In the genomic region with DNA sequence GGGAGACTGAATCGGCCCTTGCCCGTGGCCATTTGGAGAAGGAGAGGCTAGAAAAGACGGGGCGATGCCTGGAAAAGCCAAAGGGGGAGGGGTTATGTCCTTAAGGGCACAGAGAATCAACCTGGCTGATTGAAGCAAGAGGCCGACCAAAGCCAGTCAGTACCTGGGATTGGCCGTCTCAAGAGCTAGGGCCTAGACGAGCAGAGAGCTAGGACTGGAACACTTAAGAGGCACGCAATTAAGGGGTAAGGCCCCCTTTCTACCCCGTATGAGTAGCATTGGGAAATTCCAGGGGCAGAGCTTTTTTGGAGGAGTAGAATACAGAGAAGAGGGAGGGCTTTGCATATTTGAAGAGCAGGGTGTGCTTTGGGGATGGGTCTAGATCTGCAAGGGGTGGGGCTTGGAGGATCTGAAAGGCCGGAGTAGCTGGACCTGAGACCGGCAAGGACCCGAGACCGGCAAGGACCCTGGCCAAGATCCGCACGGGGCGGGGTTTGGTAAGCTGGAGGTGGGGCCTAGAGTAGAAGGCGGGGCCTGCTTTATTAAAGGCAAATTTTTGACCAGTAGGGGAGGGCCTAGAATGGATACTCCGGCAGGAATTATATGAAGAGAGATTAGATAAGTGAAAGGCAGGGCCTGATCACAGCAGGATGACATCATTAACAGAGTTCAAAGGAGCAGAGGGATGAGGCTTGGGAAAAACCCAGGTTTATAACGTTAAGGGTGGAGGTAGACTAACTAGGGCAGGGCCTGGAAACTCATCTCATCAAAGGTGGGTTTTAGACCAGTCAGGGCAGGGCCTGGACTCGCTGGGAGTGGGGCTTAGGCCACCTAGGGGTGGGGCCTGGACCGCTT, we compare ENCODE assay signal across 8 cellular contexts.
DNase-seq lines count a peak whose midpoint lies in the region; ATAC-seq and TF ChIP-seq lines count a peak whose summit lies in the region.

No MANE protein-coding gene starts in this region.

- no peaks in the 10 kb centered on the region for H3K36me3 ChIP-seq in HEK293 (ENCODE audit: control insufficient read depth in 2 of 2, insufficient read depth in 1 of 2, low read length in 2 of 2)

- peak overlapping the region; percentile 3 for H3K4me3 ChIP-seq in HEK293 (ENCODE audit: low read depth, low read length)

- DNase-seq in activated naive CD8-positive, alpha-beta T cell treated with anti-CD3 and anti-CD28 coated beads, Interleukin-2, amount 50 U/mL, for 24 hours = no peak
- peak; percentile 78 for DNase-seq in islet precursor cell
- DNase-seq in D341Med (ENCODE audit: low spot score) = no peak
- DNase-seq in stimulated activated naive CD4-positive, alpha-beta T cell treated with Interleukin-2 at 50 U/mL for 16 hours (lab: John Stamatoyannopoulos, UW) = no peak
- DNase-seq in stimulated activated CD8-positive, alpha-beta memory T cell treated with anti-CD3 and anti-CD28 coated beads, Interleukin-4, amount 100 ng/mL, for 48 hours = no peak

- POLR2A ChIA-PET in HEK293 (lab: Yijun Ruan, JAX) = interaction anchor here (0.6 to 1.6 kb wide), 24 partner anchors 8 to 543 kb away, joined by 3 to 20 read pairs (median 4); partner anchors contain the start of genes CACNG6, CNOT3, MYADM and PRPF31

- H3K36me3 Mint-ChIP-seq in activated naive CD8-positive, alpha-beta T cell treated with anti-CD3 and anti-CD28 coated beads, Interleukin-2, amount 50 U/mL, for 24 hours (ENCODE audit: low read depth) = peaks cover 9% of the 10 kb centered on the region

- H3K9me3 ChIP-seq in HEK293 (ENCODE audit: control insufficient read depth, insufficient read depth, low read depth, low read length) = no peaks in the 10 kb centered on the region

- peaks cover 18% of the 10 kb centered on the region for H3K4me1 ChIP-seq in HEK293 (ENCODE audit: control insufficient read depth, insufficient read depth, low read length)

- CTCF ChIA-PET in HEK293 (lab: Yijun Ruan, JAX) = interaction anchor here (0.5 to 1.2 kb wide), 10 partner anchors 15 to 188 kb away, joined by 3 to 7 read pairs (median 4); partner anchors contain the start of gene PRKCG

- peaks cover 15% of the 10 kb centered on the region for H3K9me3 Mint-ChIP-seq in activated naive CD8-positive, alpha-beta T cell treated with anti-CD3 and anti-CD28 coated beads, Interleukin-2, amount 50 U/mL, for 24 hours

- no peak overlapping the region for H3K27ac Mint-ChIP-seq in activated naive CD8-positive, alpha-beta T cell treated with anti-CD3 and anti-CD28 coated beads, Interleukin-2, amount 50 U/mL, for 24 hours

- peaks cover 25% of the 10 kb centered on the region for H3K4me1 Mint-ChIP-seq in activated naive CD8-positive, alpha-beta T cell treated with anti-CD3 and anti-CD28 coated beads, Interleukin-2, amount 50 U/mL, for 24 hours

- TF ChIP-seq CTCF in 22Rv1 (IDR thresholded peaks at IDR 0.05) (no peak), HEK293 (tag by site-specific recombination; IDR thresholded peaks at IDR 0.05) (no peak; the same call in 1 of the 2 replicates)

- no peak for ATAC-seq in activated naive CD8-positive, alpha-beta T cell treated with anti-CD3 and anti-CD28 coated beads, Interleukin-2, amount 50 U/mL, for 24 hours
- no peak for ATAC-seq in HG03045 (IDR thresholded peaks at IDR 0.05; ENCODE audit: unreplicated experiment)

- H3K27me3 Mint-ChIP-seq in activated naive CD8-positive, alpha-beta T cell treated with anti-CD3 and anti-CD28 coated beads, Interleukin-2, amount 50 U/mL, for 24 hours = peaks cover 49% of the 10 kb centered on the region

- peak overlapping the region; percentile 57 for H3K4me3 Mint-ChIP-seq in activated naive CD8-positive, alpha-beta T cell treated with anti-CD3 and anti-CD28 coated beads, Interleukin-2, amount 50 U/mL, for 24 hours

- peak overlapping the region; percentile 57 for H3K27ac ChIP-seq in 22Rv1
- H3K27ac ChIP-seq in HEK293 (ENCODE audit: extremely low read depth, low read depth, low read length) = peak overlapping the region; percentile 44; the same call in 1 of the 2 replicates

TF ChIP-seq in HEK293, 187 proteins besides CTCF, POLR2A, EP300 and RAD21 (continues in another document):
- no peak for TF ChIP-seq GLIS1 (tag by site-specific recombination; IDR thresholded peaks at IDR 0.05)
- TF ChIP-seq ZSCAN5A (tag by site-specific recombination; IDR thresholded peaks at IDR 0.05) = no peak
- TF ChIP-seq ZNF555 (tag by site-specific recombination; conservative IDR thresholded peaks at IDR 0.05) = no peak
- TF ChIP-seq ZNF791 (tag by site-specific recombination; IDR thresholded peaks at IDR 0.05) = no peak
- no peak for TF ChIP-seq ZNF785 (tag by site-specific recombination; IDR thresholded peaks at IDR 0.05)
- peak; percentile 67 for TF ChIP-seq ZBTB17 (tag by site-specific recombination; IDR thresholded peaks at IDR 0.05)
- TF ChIP-seq ZFP69B (tag by site-specific recombination; IDR thresholded peaks at IDR 0.05) = peak; percentile 79; the same call in 1 of the 2 replicates
- TF ChIP-seq ZNF561 (tag by site-specific recombination; IDR thresholded peaks at IDR 0.05; ENCODE audit: borderline replicate concordance) = peak; percentile 35; the same call in 1 of the 2 replicates
- TF ChIP-seq SP3 (tag by site-specific recombination; IDR thresholded peaks at IDR 0.05) = peak; percentile 80
- no peak for TF ChIP-seq ZNF670 (tag by site-specific recombination; IDR thresholded peaks at IDR 0.05; ENCODE audit: low read depth)
- no peak for TF ChIP-seq ZNF549 (tag by site-specific recombination; IDR thresholded peaks at IDR 0.05)
- TF ChIP-seq, protein P1, sequence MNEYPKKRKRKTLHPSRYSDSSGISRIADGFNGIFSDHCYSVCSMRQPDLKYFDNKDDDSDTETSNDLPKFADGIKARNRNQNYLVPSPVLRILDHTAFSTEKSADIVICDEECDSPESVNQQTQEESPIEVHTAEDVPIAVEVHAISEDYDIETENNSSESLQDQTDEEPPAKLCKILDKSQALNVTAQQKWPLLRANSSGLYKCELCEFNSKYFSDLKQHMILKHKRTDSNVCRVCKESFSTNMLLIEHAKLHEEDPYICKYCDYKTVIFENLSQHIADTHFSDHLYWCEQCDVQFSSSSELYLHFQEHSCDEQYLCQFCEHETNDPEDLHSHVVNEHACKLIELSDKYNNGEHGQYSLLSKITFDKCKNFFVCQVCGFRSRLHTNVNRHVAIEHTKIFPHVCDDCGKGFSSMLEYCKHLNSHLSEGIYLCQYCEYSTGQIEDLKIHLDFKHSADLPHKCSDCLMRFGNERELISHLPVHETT (tag by site-specific recombination; IDR thresholded peaks at IDR 0.05) = no peak
- peak; percentile 91 for TF ChIP-seq KLF1 (tag by site-specific recombination; IDR thresholded peaks at IDR 0.05)
- no peak for TF ChIP-seq ZBTB7A (tag by site-specific recombination; IDR thresholded peaks at IDR 0.05; ENCODE audit: low read depth)
- TF ChIP-seq, protein P2, sequence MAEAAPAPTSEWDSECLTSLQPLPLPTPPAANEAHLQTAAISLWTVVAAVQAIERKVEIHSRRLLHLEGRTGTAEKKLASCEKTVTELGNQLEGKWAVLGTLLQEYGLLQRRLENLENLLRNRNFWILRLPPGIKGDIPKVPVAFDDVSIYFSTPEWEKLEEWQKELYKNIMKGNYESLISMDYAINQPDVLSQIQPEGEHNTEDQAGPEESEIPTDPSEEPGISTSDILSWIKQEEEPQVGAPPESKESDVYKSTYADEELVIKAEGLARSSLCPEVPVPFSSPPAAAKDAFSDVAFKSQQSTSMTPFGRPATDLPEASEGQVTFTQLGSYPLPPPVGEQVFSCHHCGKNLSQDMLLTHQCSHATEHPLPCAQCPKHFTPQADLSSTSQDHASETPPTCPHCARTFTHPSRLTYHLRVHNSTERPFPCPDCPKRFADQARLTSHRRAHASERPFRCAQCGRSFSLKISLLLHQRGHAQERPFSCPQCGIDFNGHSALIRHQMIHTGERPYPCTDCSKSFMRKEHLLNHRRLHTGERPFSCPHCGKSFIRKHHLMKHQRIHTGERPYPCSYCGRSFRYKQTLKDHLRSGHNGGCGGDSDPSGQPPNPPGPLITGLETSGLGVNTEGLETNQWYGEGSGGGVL (tag by site-specific recombination; IDR thresholded peaks at IDR 0.05) = peak; percentile 16; the same call in 1 of the 2 replicates
- no peak for TF ChIP-seq ZNF274 (IDR thresholded peaks at IDR 0.05; ENCODE audit: low read length)
- TF ChIP-seq ZNF274 (tag by site-specific recombination; IDR thresholded peaks at IDR 0.05; ENCODE audit: borderline replicate concordance) = no peak
- no peak for TF ChIP-seq ZNF701 (tag by site-specific recombination; IDR thresholded peaks at IDR 0.05)
- TF ChIP-seq HOXD13 (CRISPR knock-in tag; IDR thresholded peaks at IDR 0.05; ENCODE audit: borderline replicate concordance) = no peak
- TF ChIP-seq ZNF10 (tag by site-specific recombination; IDR thresholded peaks at IDR 0.05) = peak; percentile 44; the same call in 1 of the 2 replicates
- no peak for TF ChIP-seq ZNF776 (tag by site-specific recombination; IDR thresholded peaks at IDR 0.05; ENCODE audit: borderline replicate concordance)
